In genomic region chr1:101485712-101486111, GRCh38 we compare ENCODE assay signal across 15 cellular contexts.
"Had no signal": no experiment of that assay in that cellular context is flagged by ENCODE, and none has a peak within 500 bp of the region (broad histone marks: within the 10 kb centered on the region; RNA-seq: fewer than 3 reads in every experiment).

No MANE protein-coding gene starts in this region.

- H3K27ac Mint-ChIP-seq: naive thymus-derived CD8-positive, alpha-beta T cell; progenitor cell of endocrine pancreas had no signal

- H3K27me3 Mint-ChIP-seq: progenitor cell of endocrine pancreas had no signal

- H3K4me1 Mint-ChIP-seq: neural crest cell had no signal

- H3K4me3 Mint-ChIP-seq: naive thymus-derived CD8-positive, alpha-beta T cell; neural crest cell had no signal

- ATAC-seq: left colon; mucosa of descending colon; naive thymus-derived CD8-positive, alpha-beta T cell; pancreas had no signal

- DNase-seq: cortex of kidney; dorsolateral prefrontal cortex; effector memory CD4-positive, alpha-beta T cell; left colon; naive thymus-derived CD8-positive, alpha-beta T cell; occipital lobe; pancreas; right cardiac atrium; small intestine; stimulated activated CD4-positive, alpha-beta T cell treated with anti-CD3 and anti-CD28 coated beads, Interleukin-2, amount 100 ng/mL, for 48 hours; stimulated activated naive CD4-positive, alpha-beta T cell treated with Interleukin-2 at 50 U/mL for 16 hours; trophoblast cell had no signal
